In the genomic region with DNA sequence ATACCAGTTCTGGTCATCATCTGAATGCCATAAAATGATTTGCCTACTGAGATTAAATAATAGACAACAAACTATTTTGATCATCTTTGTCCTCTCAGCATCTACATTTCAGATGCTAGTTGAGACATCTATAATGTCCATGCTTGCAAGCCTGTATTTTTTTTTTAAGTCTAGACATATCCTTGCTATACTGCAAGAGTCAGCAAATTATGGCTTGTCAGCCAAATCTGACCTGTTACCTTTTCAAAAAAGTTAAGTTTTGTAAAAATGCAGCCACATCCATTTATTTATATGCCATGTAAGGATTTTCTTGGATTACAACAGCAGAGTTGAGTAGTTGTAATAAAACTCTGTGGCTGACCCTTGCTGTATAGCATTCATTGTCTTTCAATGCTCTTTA, we compare ENCODE assay signal across 4 cellular contexts.
TF ChIP-seq lines count a peak whose summit lies in the region.

No MANE protein-coding gene starts in this region.

TF ChIP-seq in HepG2, 621 proteins besides CTCF, POLR2A, EP300 and RAD21:
- no peak for TF ChIP-seq SMARCC2 (IDR thresholded peaks at IDR 0.05)
- no peak for TF ChIP-seq ZNF354B (CRISPR knock-in tag; IDR thresholded peaks at IDR 0.05)
- no peak for TF ChIP-seq SMARCE1 (IDR thresholded peaks at IDR 0.05; ENCODE audit: borderline replicate concordance)
- no peak for TF ChIP-seq MED13 (CRISPR knock-in tag; IDR thresholded peaks at IDR 0.05)
- no peak for TF ChIP-seq FOXO1 (CRISPR knock-in tag; IDR thresholded peaks at IDR 0.05)
- TF ChIP-seq MAFK (conservative IDR thresholded peaks at IDR 0.05 in 1 of 2, IDR thresholded peaks at IDR 0.05 in 1 of 2; ENCODE audit: low read length in 2 of 2), result peak; percentile 71 to 85
- no peak for TF ChIP-seq ONECUT2 (CRISPR knock-in tag; IDR thresholded peaks at IDR 0.05)
- TF ChIP-seq TAF15 (IDR thresholded peaks at IDR 0.05; ENCODE audit: low read depth, low read length, poor library complexity, severe bottlenecking), result no peak
- TF ChIP-seq MAFF (IDR thresholded peaks at IDR 0.05; ENCODE audit: low read depth, low read length), result peak; percentile 72
- TF ChIP-seq BCL6 (CRISPR knock-in tag; IDR thresholded peaks at IDR 0.05), result no peak
- no peak for TF ChIP-seq SKI (IDR thresholded peaks at IDR 0.05; ENCODE audit: partially characterized antibody)
- TF ChIP-seq SMAD9 (CRISPR knock-in tag; IDR thresholded peaks at IDR 0.05), result no peak
- TF ChIP-seq ZNF446 (CRISPR knock-in tag; IDR thresholded peaks at IDR 0.05), result no peak

TF ChIP-seq in A549, 52 proteins besides CTCF, POLR2A, EP300 and RAD21:
- TF ChIP-seq MAFK (IDR thresholded peaks at IDR 0.05; ENCODE audit: partially characterized antibody), result peak; percentile 73
- TF ChIP-seq TFCP2L1 (CRISPR knock-in tag; IDR thresholded peaks at IDR 0.05), result no peak

TF ChIP-seq in IMR-90, 13 proteins besides CTCF, POLR2A, EP300 and RAD21:
- peak; percentile 68 for TF ChIP-seq MAFK (IDR thresholded peaks at IDR 0.05; ENCODE audit: low read depth, low read length)
- no peak for TF ChIP-seq CHD1 (IDR thresholded peaks at IDR 0.05; ENCODE audit: low read depth, low read length)

TF ChIP-seq in K562, 482 proteins besides CTCF, POLR2A, EP300 and RAD21:
- TF ChIP-seq ZNF316 (IDR thresholded peaks at IDR 0.05) (0 out of 2 replicates have a peak, but pooled peaks have one; percentile 9), GABPB2 (CRISPR knock-in tag; conservative IDR thresholded peaks at IDR 0.05) (no peak), MAFF (IDR thresholded peaks at IDR 0.05; ENCODE audit: low read length) (0 out of 2 replicates have a peak, but pooled peaks have one; percentile 3)
